8 cellular contexts compared by ENCODE assay signal in the genomic region with DNA sequence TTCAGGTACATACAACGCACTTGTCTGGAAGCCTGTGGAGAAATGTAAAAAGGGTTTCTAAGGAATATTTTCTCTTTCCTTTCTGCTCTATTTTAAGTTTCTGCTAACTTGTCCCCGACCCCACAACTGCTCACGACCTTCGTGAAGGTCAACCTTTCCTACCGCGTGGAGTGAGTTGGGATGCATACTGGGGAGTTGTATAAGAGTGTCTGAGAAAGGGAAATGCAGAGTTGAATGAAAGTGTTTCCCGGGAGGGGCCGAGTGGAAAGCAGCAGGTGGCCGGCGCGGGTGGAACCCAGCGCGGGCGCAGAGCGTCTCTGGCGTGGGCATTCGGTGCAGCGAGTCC. TPM values are rescaled to one million over a fixed set of nuclear protein-coding genes. Genes with fewer than 3 reads are reported as not detected.
A peak's percentile ranks its signal among the peaks of the same experiment; 100 is the strongest.
DNase-seq lines count a peak whose midpoint lies in the region; ATAC-seq lines count a peak whose summit lies in the region.

No MANE protein-coding gene starts in this region.

- no peak overlapping the region for H3K27ac ChIP-seq in iPS-18a (ENCODE audit: low read length)
- no peak overlapping the region for H3K27ac ChIP-seq in skeletal muscle tissue (ENCODE audit: low read depth, low read length)

- H3K36me3 ChIP-seq in iPS-18a (ENCODE audit: control insufficient read depth, low read depth, low read length) (no peaks in the 10 kb centered on the region), skeletal muscle tissue (ENCODE audit: control insufficient read depth in 3 of 3, insufficient read depth in 3 of 3, low read length in 3 of 3) (no peaks in the 10 kb centered on the region)

- no peaks in the 10 kb centered on the region for H3K4me1 ChIP-seq in iPS-18a (ENCODE audit: control insufficient read depth, low read depth, low read length)
- H3K4me1 ChIP-seq in skeletal muscle tissue (ENCODE audit: control insufficient read depth in 3 of 3, insufficient read depth in 3 of 3, low read length in 3 of 3) = peaks cover 4 to 9% (median 7%) of the 10 kb centered on the region in 3 donors

- H3K27ac Mint-ChIP-seq in activated T-helper 2 cell treated with anti-CD3 and anti-CD28 coated beads, Interferon-gamma antibody, Interleukin-2, Interleukin-4, amounts not matched to agents 10 μg/mL and 5 μg/mL and 100 μg/mL, durations not matched to agents 14 hours and 24 hours and 36 hours = no peak overlapping the region

- peak overlapping the region; percentile 19 for H3K9ac ChIP-seq in iPS-18a (ENCODE audit: low read length)
- H3K9ac ChIP-seq in skeletal muscle tissue (ENCODE audit: low read depth in 1 of 3, low read length in 3 of 3) = peak overlapping the region in 1 of 3 donors; percentile 23

- intact Hi-C loops in activated T-helper 2 cell treated with anti-CD3 and anti-CD28 coated beads, Interferon-gamma antibody, Interleukin-2, Interleukin-4, amounts not matched to agents 10 μg/mL and 5 μg/mL and 100 μg/mL, durations not matched to agents 14 hours and 24 hours and 36 hours (cut with micrococcal nuclease) = loop anchor here (2.0 kb wide), 1 partner anchor 16 kb away; no protein-coding TSS in a partner anchor

- peaks cover 25% of the 10 kb centered on the region for H3K4me1 Mint-ChIP-seq in activated T-helper 2 cell treated with anti-CD3 and anti-CD28 coated beads, Interferon-gamma antibody, Interleukin-2, Interleukin-4, amounts not matched to agents 10 μg/mL and 5 μg/mL and 100 μg/mL, durations not matched to agents 14 hours and 24 hours and 36 hours (ENCODE audit: low read depth)

- H3K4me3 ChIP-seq in iPS-18a (ENCODE audit: low read length) = peak overlapping the region; percentile 83
- H3K4me3 ChIP-seq in skeletal muscle tissue (ENCODE audit: low read length in 3 of 3) = peak overlapping the region; percentile 54 to 65 (median 56)

- peaks cover 12% of the 10 kb centered on the region for H3K36me3 Mint-ChIP-seq in activated T-helper 2 cell treated with anti-CD3 and anti-CD28 coated beads, Interferon-gamma antibody, Interleukin-2, Interleukin-4, amounts not matched to agents 10 μg/mL and 5 μg/mL and 100 μg/mL, durations not matched to agents 14 hours and 24 hours and 36 hours (ENCODE audit: low read depth)

- ATAC-seq in GM18909 (IDR thresholded peaks at IDR 0.05; ENCODE audit: poor library complexity, unreplicated experiment) (peak; percentile 12), HG02973 (IDR thresholded peaks at IDR 0.05; ENCODE audit: unreplicated experiment) (no peak)

- no peaks in the 10 kb centered on the region for H3K9me3 Mint-ChIP-seq in activated T-helper 2 cell treated with anti-CD3 and anti-CD28 coated beads, Interferon-gamma antibody, Interleukin-2, Interleukin-4, amounts not matched to agents 10 μg/mL and 5 μg/mL and 100 μg/mL, durations not matched to agents 14 hours and 24 hours and 36 hours

- peaks cover 51% of the 10 kb centered on the region for H3K27me3 Mint-ChIP-seq in activated T-helper 2 cell treated with anti-CD3 and anti-CD28 coated beads, Interferon-gamma antibody, Interleukin-2, Interleukin-4, amounts not matched to agents 10 μg/mL and 5 μg/mL and 100 μg/mL, durations not matched to agents 14 hours and 24 hours and 36 hours (ENCODE audit: low read depth)

- H3K4me3 Mint-ChIP-seq in activated T-helper 2 cell treated with anti-CD3 and anti-CD28 coated beads, Interferon-gamma antibody, Interleukin-2, Interleukin-4, amounts not matched to agents 10 μg/mL and 5 μg/mL and 100 μg/mL, durations not matched to agents 14 hours and 24 hours and 36 hours (ENCODE audit: low read depth) = peak overlapping the region; percentile 78

- DNase-seq in activated T-helper 2 cell treated with anti-CD3 and anti-CD28 coated beads, Interferon-gamma antibody, Interleukin-2, Interleukin-4, amounts not matched to agents 10 μg/mL and 5 μg/mL and 100 μg/mL, durations not matched to agents 14 hours and 24 hours and 36 hours (ENCODE audit: low spot score) = no peak
- DNase-seq in MV-4-11 (lab: John Stamatoyannopoulos, UW) = no peak
- no peak for DNase-seq in NCI-H526 (lab: John Stamatoyannopoulos, UW)
- no peak for DNase-seq in NCI-H82 treated with DMSO at 0.1 percent for 48 hours (lab: John Stamatoyannopoulos, UW; ENCODE audit: unreplicated experiment)

- H3K9me3 ChIP-seq in iPS-18a (ENCODE audit: control insufficient read depth, low read depth, low read length) (no peaks in the 10 kb centered on the region), skeletal muscle tissue (ENCODE audit: control insufficient read depth in 3 of 3, low read length in 3 of 3) (no peaks in the 10 kb centered on the region)

- H3K27me3 ChIP-seq in iPS-18a (ENCODE audit: control insufficient read depth, insufficient read depth, low read length) = peaks cover 45% of the 10 kb centered on the region
- peaks cover 24 to 32% (median 26%) of the 10 kb centered on the region in 3 donors for H3K27me3 ChIP-seq in skeletal muscle tissue (ENCODE audit: control insufficient read depth in 3 of 3, insufficient read depth in 3 of 3, low read length in 3 of 3)

RNA-seq across cellular contexts. Expression of a gene that starts 17.9 kb away (rescaled TPM):
- total RNA-seq in activated T-helper 2 cell treated with anti-CD3 and anti-CD28 coated beads, Interferon-gamma antibody, Interleukin-2, Interleukin-4, amounts not matched to agents 10 μg/mL and 5 μg/mL and 100 μg/mL, durations not matched to agents 14 hours and 24 hours and 36 hours = 21.5 and 22.8 TPM in 2 replicates
- total RNA-seq in skeletal muscle tissue = 15.7 TPM
